In the genomic region with DNA sequence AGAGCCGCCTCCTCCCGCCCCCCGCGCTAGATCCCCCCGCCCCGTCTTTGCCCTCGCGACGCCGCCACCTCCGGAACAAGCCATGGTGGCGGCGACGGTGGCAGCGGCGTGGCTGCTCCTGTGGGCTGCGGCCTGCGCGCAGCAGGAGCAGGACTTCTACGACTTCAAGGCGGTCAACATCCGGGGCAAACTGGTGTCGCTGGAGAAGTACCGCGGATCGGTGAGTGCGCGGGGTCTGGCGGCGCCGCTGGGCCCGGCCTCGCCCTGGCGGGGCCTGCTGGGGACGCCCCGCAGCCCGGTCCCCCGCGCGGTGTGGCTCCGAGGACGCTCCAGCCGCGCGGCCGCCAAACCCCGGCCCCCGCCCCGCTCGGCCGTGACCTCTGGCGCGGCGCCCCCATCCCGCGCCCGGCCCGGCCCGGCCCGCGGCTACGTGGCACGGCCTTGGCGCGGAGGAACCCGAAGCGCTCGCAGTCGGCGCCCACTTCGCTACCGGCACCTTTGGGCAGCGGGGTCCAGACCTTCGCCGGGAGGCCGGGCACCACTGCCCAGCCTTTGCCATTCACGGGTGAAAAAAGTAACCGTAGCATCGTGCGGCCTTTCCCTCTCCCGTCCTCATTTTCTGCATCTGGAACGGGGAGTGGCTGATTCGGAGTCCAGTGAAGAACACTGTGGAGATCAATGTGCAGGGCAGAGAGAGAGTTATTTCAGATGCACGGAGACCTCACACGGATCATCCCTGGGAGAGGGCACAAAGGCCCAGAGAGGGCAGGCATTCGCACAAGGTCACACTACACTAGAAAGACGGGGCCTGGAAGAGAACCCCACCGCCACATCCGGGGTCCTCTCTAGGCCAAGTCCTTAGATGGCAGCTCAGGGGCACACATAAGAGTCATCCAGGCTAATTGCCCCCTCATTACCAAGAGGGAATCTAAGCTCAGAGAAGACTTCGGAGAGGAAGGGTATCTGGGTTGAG, we compare ENCODE assay signal across 2 cellular contexts.
A peak's percentile ranks its signal among the peaks of the same experiment; 100 is the strongest.
TF ChIP-seq lines count a peak whose summit lies in the region.

Gene GPX7, plus strand, starts transcription at position 44 of the 973 bp plus-strand sequence. Its CDS starts 39 bp downstream, at position 83.

TF ChIP-seq in Ishikawa, 13 proteins besides CTCF, POLR2A, EP300 and RAD21 (continued from another document):
- TF ChIP-seq MAX (IDR thresholded peaks at IDR 0.05) (peak; percentile 64; the same call in 1 of the 2 replicates), EGR1 (IDR thresholded peaks at IDR 0.05) (no peak), FOXM1 (IDR thresholded peaks at IDR 0.05; ENCODE audit: borderline replicate concordance, low read depth) (no peak), CREB1 (IDR thresholded peaks at IDR 0.05; ENCODE audit: low read depth) (no peak)

TF ChIP-seq in HepG2, 621 proteins besides CTCF, POLR2A, EP300 and RAD21 (continued from another document):
- TF ChIP-seq GABPB1 (CRISPR knock-in tag; IDR thresholded peaks at IDR 0.05): peak; percentile 69
- TF ChIP-seq, protein P1, sequence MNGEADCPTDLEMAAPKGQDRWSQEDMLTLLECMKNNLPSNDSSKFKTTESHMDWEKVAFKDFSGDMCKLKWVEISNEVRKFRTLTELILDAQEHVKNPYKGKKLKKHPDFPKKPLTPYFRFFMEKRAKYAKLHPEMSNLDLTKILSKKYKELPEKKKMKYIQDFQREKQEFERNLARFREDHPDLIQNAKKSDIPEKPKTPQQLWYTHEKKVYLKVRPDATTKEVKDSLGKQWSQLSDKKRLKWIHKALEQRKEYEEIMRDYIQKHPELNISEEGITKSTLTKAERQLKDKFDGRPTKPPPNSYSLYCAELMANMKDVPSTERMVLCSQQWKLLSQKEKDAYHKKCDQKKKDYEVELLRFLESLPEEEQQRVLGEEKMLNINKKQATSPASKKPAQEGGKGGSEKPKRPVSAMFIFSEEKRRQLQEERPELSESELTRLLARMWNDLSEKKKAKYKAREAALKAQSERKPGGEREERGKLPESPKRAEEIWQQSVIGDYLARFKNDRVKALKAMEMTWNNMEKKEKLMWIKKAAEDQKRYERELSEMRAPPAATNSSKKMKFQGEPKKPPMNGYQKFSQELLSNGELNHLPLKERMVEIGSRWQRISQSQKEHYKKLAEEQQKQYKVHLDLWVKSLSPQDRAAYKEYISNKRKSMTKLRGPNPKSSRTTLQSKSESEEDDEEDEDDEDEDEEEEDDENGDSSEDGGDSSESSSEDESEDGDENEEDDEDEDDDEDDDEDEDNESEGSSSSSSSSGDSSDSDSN (CRISPR knock-in tag; IDR thresholded peaks at IDR 0.05): peak; percentile 46; the same call in 1 of the 2 replicates
- TF ChIP-seq ZBTB49 (CRISPR knock-in tag; IDR thresholded peaks at IDR 0.05; ENCODE audit: borderline replicate concordance): no peak
- TF ChIP-seq RBFOX2 (IDR thresholded peaks at IDR 0.05; ENCODE audit: low read depth, low read length): peak; percentile 67
- TF ChIP-seq ZFY (CRISPR knock-in tag; IDR thresholded peaks at IDR 0.05): peak; percentile 76
- TF ChIP-seq MAX (IDR thresholded peaks at IDR 0.05): peak; percentile 47
- peak; percentile 72 for TF ChIP-seq ZNF687 (CRISPR knock-in tag; IDR thresholded peaks at IDR 0.05)
- TF ChIP-seq PHF8 (CRISPR knock-in tag; IDR thresholded peaks at IDR 0.05): peak; percentile 73
- TF ChIP-seq MTA1 (CRISPR knock-in tag; IDR thresholded peaks at IDR 0.05; ENCODE audit: borderline replicate concordance): no peak
- peak; percentile 35 for TF ChIP-seq HNRNPLL (IDR thresholded peaks at IDR 0.05; ENCODE audit: low read depth, low read length, poor library complexity, severe bottlenecking)
- 0 out of 2 replicates have a peak, but pooled peaks have one; percentile 14 for TF ChIP-seq MYC (CRISPR knock-in tag; IDR thresholded peaks at IDR 0.05; ENCODE audit: borderline replicate concordance)
- TF ChIP-seq ZFX (CRISPR knock-in tag; IDR thresholded peaks at IDR 0.05; ENCODE audit: low read depth): peak; percentile 73; the same call in 1 of the 2 replicates
- TF ChIP-seq ZNF768 (CRISPR knock-in tag; IDR thresholded peaks at IDR 0.05): peak; percentile 83; the same call in 1 of the 2 replicates
- 0 out of 2 replicates have a peak, but pooled peaks have one; percentile 34 for TF ChIP-seq TAF1 (CRISPR knock-in tag; IDR thresholded peaks at IDR 0.05)
- no peak for TF ChIP-seq HMGXB3 (CRISPR knock-in tag; IDR thresholded peaks at IDR 0.05; ENCODE audit: borderline replicate concordance)
